Comparison of ENCODE assay signal across 18 cellular contexts in genomic region chr1:26570287-26570686, GRCh38. TPM values are rescaled to one million over a fixed set of nuclear protein-coding genes. Genes with fewer than 3 reads are reported as not detected.
DNase-seq lines count a peak whose midpoint lies in the region; ATAC-seq, FAIRE-seq and TF ChIP-seq lines count a peak whose summit lies in the region.
"Had no signal": no experiment of that assay in that cellular context is flagged by ENCODE, and none has a peak within 500 bp of the region (broad histone marks: within the 10 kb centered on the region; RNA-seq: fewer than 3 reads in every experiment).

No MANE protein-coding gene starts in this region.

- no peak overlapping the region for H3K4me3 Mint-ChIP-seq in CD4-positive, alpha-beta T cell
- H3K4me3 Mint-ChIP-seq in HFFc6, result no peak overlapping the region
- H3K4me3 Mint-ChIP-seq: endodermal cell had no signal

- peaks cover 10% of the 10 kb centered on the region for H3K4me1 Mint-ChIP-seq in CD4-positive, alpha-beta T cell (ENCODE audit: low read depth)
- peaks cover 6% of the 10 kb centered on the region; the same call in 1 of the 2 replicates for H3K4me1 Mint-ChIP-seq in HFFc6 (ENCODE audit: low read depth)
- H3K4me1 Mint-ChIP-seq: endodermal cell had no signal

- no peak for ATAC-seq in CD4-positive, alpha-beta T cell (ENCODE audit: poor library complexity)
- ATAC-seq in GM21825 (IDR thresholded peaks at IDR 0.05; ENCODE audit: unreplicated experiment) (no peak), GM21360 (IDR thresholded peaks at IDR 0.05; ENCODE audit: unreplicated experiment) (no peak)

- H3K36me3 ChIP-seq in kidney (ENCODE audit: control insufficient read depth in 1 of 2, insufficient read depth in 2 of 2, low read length in 2 of 2) (peaks cover 13 to 30% of the 10 kb centered on the region in 2 donors), Peyer's patch (peaks cover 0 to 88% (median 2%) of the 10 kb centered on the region in 3 donors)

- H3K36me3 Mint-ChIP-seq in CD4-positive, alpha-beta T cell (ENCODE audit: low read depth), result peaks cover 84% of the 10 kb centered on the region
- no peaks in the 10 kb centered on the region for H3K36me3 Mint-ChIP-seq in HFFc6 (ENCODE audit: low read depth)

- CTCF ChIA-PET in CD4-positive, alpha-beta T cell (lab: Charles Lee), result no interaction called here

- H3K27me3 ChIP-seq in CD4-positive, alpha-beta T cell (ENCODE audit: control insufficient read depth, insufficient read depth, low read length), result no peaks in the 10 kb centered on the region
- no peaks in the 10 kb centered on the region for H3K27me3 ChIP-seq in Peyer's patch
- H3K27me3 ChIP-seq: testis had no signal

- no peaks in the 10 kb centered on the region for H3K9me3 Mint-ChIP-seq in CD4-positive, alpha-beta T cell
- no peaks in the 10 kb centered on the region for H3K9me3 Mint-ChIP-seq in HFFc6
- H3K9me3 Mint-ChIP-seq: endodermal cell had no signal

- H3K9me3 ChIP-seq in CD4-positive, alpha-beta T cell (ENCODE audit: control insufficient read depth, low read length), result no peaks in the 10 kb centered on the region
- no peaks in the 10 kb centered on the region for H3K9me3 ChIP-seq in kidney (ENCODE audit: control insufficient read depth in 1 of 2, low read length in 2 of 2)
- no peaks in the 10 kb centered on the region for H3K9me3 ChIP-seq in Peyer's patch
- H3K9me3 ChIP-seq: testis had no signal

- H3K9ac ChIP-seq in kidney (ENCODE audit: low read length in 2 of 2), result no peak overlapping the region

- no peak for DNase-seq in CD4-positive, alpha-beta T cell
- DNase-seq in HFFc6, result peak; percentile 6
- DNase-seq in amniotic epithelial cell (ENCODE audit: low read depth), result peak; percentile 78
- DNase-seq in kidney, result peak; percentile 10
- no peak for DNase-seq in Peyer's patch
- DNase-seq in G401 (ENCODE audit: low spot score), result no peak
- DNase-seq: activated naive CD4-positive, alpha-beta T cell treated with anti-CD3 and anti-CD28 coated beads, Interleukin-2, amount 50 U/mL, for 16 hours; central memory CD4-positive, alpha-beta T cell; endodermal cell; Kasumi-1; mammary epithelial cell; NCI-H146; NCI-H446; retina; testis had no signal

- no peak for TF ChIP-seq CTCF in CD4-positive, alpha-beta T cell (IDR thresholded peaks at IDR 0.05)
- TF ChIP-seq CTCF in HFFc6 (IDR thresholded peaks at IDR 0.05), result no peak
- no peak for TF ChIP-seq CTCF in kidney (IDR thresholded peaks at IDR 0.05; ENCODE audit: borderline replicate concordance, extremely low read depth, insufficient read depth)
- TF ChIP-seq CTCF in Peyer's patch (IDR thresholded peaks at IDR 0.05), result no peak

- H3K27ac ChIP-seq in CD4-positive, alpha-beta T cell (ENCODE audit: low read depth, low read length), result no peak overlapping the region
- no peak overlapping the region for H3K27ac ChIP-seq in kidney (ENCODE audit: low read depth in 2 of 2, low read length in 2 of 2)
- no peak overlapping the region for H3K27ac ChIP-seq in Peyer's patch
- H3K27ac ChIP-seq: testis had no signal

- H3K27me3 Mint-ChIP-seq in CD4-positive, alpha-beta T cell, result no peaks in the 10 kb centered on the region
- H3K27me3 Mint-ChIP-seq in HFFc6 (ENCODE audit: insufficient read depth), result no peaks in the 10 kb centered on the region; the same call in 1 of the 2 replicates

- H3K27ac Mint-ChIP-seq in CD4-positive, alpha-beta T cell, result peak overlapping the region; percentile 19
- no peak overlapping the region for H3K27ac Mint-ChIP-seq in HFFc6
- H3K27ac Mint-ChIP-seq: endodermal cell had no signal

- TF ChIP-seq POLR2A in Peyer's patch (IDR thresholded peaks at IDR 0.05), result no peak

- in situ Hi-C loops in G401 (cut with HindIII; ENCODE audit: low sequenced_read_pairs), result no loop called here

- intact Hi-C loops in CD4-positive, alpha-beta T cell (cut with DNase I, micrococcal nuclease), result no loop called here
- intact Hi-C loops in kidney (cut with DNase I), result no loop called here

- POLR2A ChIA-PET in CD4-positive, alpha-beta T cell (lab: Charles Lee), result interaction anchor here (1.5 kb wide), 1 partner anchor 70 kb away, joined by 5 read pairs; no protein-coding TSS in a partner anchor

- no peak for FAIRE-seq in kidney (lab: Jason Lieb, UNC)
- FAIRE-seq: frontal cortex had no signal

- H3K4me3 ChIP-seq in kidney (ENCODE audit: low read length in 2 of 2), result no peak overlapping the region
- H3K4me3 ChIP-seq in Peyer's patch, result no peak overlapping the region
- H3K4me3 ChIP-seq: testis had no signal

- H3K4me1 ChIP-seq in kidney (ENCODE audit: control insufficient read depth in 1 of 2, insufficient read depth in 1 of 2, low read depth in 1 of 2, low read length in 2 of 2) (no peaks in the 10 kb centered on the region), Peyer's patch (no peaks in the 10 kb centered on the region)

RNA-seq across cellular contexts. Expression of gene RPS6KA1, which starts 40.7 kb away (rescaled TPM):
- total RNA-seq in CD4-positive, alpha-beta T cell, result 10 to 100 TPM; 29.1 to 29.6 TPM
- 1 to 10 TPM; 1.5 to 2.6 (median 1.7) TPM for total RNA-seq in HFFc6 (2021; fragmentation: NEBNext Ultra II Directional; extraction: Animal tissue kit (Norgen Biotek cat#: 25700))
- total RNA-seq in kidney, result 58.1 TPM
- polyA plus RNA-seq in kidney (ENCODE audit: insufficient read depth, low read depth, low replicate concordance), result 39.5 TPM
- total RNA-seq in Peyer's patch, result 100 to 1,000 TPM in 3 of 4 donors, 10 to 100 TPM in 1; 69.3 to 311 (median 292) TPM
- 254 and 296 TPM in 2 replicates for total RNA-seq in G401 (2014; rRNA removed; shearing (Covaris generic))

Comparison
In these comparisons a context has a peak if more than half of its experiments do, and no peak if none do; other contexts are left out.
1. DNase-seq: peak in HFFc6 (single experiment), amniotic epithelial cell (single experiment) and kidney (single experiment); none in CD4-positive, alpha-beta T cell (0 of 10), Peyer's patch (0 of 3) and G401 (single experiment).
2. RNA of gene RPS6KA1, which starts 40.7 kb away (total RNA-seq): 254 to 296 TPM in G401, 69.3 to 311 TPM in Peyer's patch, 58.1 TPM in kidney (single experiment) and 29.1 to 29.6 TPM in CD4-positive, alpha-beta T cell; 1.5 to 2.6 TPM in HFFc6; every median in the first group is over 4 times any median in the second.